ENCODE assay signal across 13 cellular contexts in genomic region chr18:29879763-29880162, GRCh38.
"Had no signal": no experiment of that assay in that cellular context is flagged by ENCODE, and none has a peak within 500 bp of the region (broad histone marks: within the 10 kb centered on the region; RNA-seq: fewer than 3 reads in every experiment).

No MANE protein-coding gene starts in this region.

- H3K27ac ChIP-seq: esophagus squamous epithelium, left lung, stomach, thoracic aorta had no signal

- DNase-seq: activated CD4-positive, alpha-beta memory T cell treated with anti-CD3 and anti-CD28 coated beads, Interleukin-2, amount 10 ng/mL, durations not matched to agents 7 days and 5 days; activated CD4-positive, CD25-positive, alpha-beta regulatory T cell treated with anti-CD3 and anti-CD28 coated beads, Interleukin-2, amount 50 U/mL, for 72 hours; activated CD8-positive, alpha-beta memory T cell treated with anti-CD3 and anti-CD28 coated beads, Interleukin-2, amount 50 U/mL, for 4 hours; activated naive CD4-positive, alpha-beta T cell; aorta; esophagus squamous epithelium; foreskin fibroblast; left lung; stimulated activated CD4-positive, alpha-beta T cell treated with anti-CD3 and anti-CD28 coated beads, Interleukin-4, amount 100 ng/mL, for 24 hours; stomach had no signal

- H3K4me1 ChIP-seq: esophagus squamous epithelium, left lung, stomach had no signal

- H3K36me3 Mint-ChIP-seq: memory B cell; natural killer cell treated with Interleukin-12 subunit alpha and Interleukin-12 subunit beta and Interleukin-15 and Interleukin-18, amount 100 ng/mL, for 72 hours had no signal

- H3K4me1 Mint-ChIP-seq: activated CD4-positive, alpha-beta memory T cell treated with anti-CD3 and anti-CD28 coated beads, Interleukin-2, amount 10 ng/mL, durations not matched to agents 7 days and 5 days; memory B cell had no signal

- H3K36me3 ChIP-seq: esophagus squamous epithelium, left lung, stomach, thoracic aorta had no signal

- H3K27me3 Mint-ChIP-seq: activated CD4-positive, alpha-beta memory T cell treated with anti-CD3 and anti-CD28 coated beads, Interleukin-2, amount 10 ng/mL, durations not matched to agents 7 days and 5 days; memory B cell; natural killer cell treated with Interleukin-12 subunit alpha and Interleukin-12 subunit beta and Interleukin-15 and Interleukin-18, amount 100 ng/mL, for 72 hours had no signal

- H3K4me3 ChIP-seq: esophagus squamous epithelium, left lung, stomach, thoracic aorta had no signal

- ATAC-seq: left lung; natural killer cell treated with Interleukin-12 subunit alpha and Interleukin-12 subunit beta and Interleukin-15 and Interleukin-18, amount 100 ng/mL, for 72 hours had no signal

- H3K4me3 Mint-ChIP-seq: activated CD4-positive, alpha-beta memory T cell treated with anti-CD3 and anti-CD28 coated beads, Interleukin-2, amount 10 ng/mL, durations not matched to agents 7 days and 5 days; memory B cell; natural killer cell treated with Interleukin-12 subunit alpha and Interleukin-12 subunit beta and Interleukin-15 and Interleukin-18, amount 100 ng/mL, for 72 hours had no signal

- H3K27me3 ChIP-seq: esophagus squamous epithelium, left lung, stomach had no signal

- H3K27ac Mint-ChIP-seq: activated CD4-positive, alpha-beta memory T cell treated with anti-CD3 and anti-CD28 coated beads, Interleukin-2, amount 10 ng/mL, durations not matched to agents 7 days and 5 days; memory B cell; natural killer cell treated with Interleukin-12 subunit alpha and Interleukin-12 subunit beta and Interleukin-15 and Interleukin-18, amount 100 ng/mL, for 72 hours had no signal
